ENCODE assay signal across 8 cellular contexts in the genomic region with DNA sequence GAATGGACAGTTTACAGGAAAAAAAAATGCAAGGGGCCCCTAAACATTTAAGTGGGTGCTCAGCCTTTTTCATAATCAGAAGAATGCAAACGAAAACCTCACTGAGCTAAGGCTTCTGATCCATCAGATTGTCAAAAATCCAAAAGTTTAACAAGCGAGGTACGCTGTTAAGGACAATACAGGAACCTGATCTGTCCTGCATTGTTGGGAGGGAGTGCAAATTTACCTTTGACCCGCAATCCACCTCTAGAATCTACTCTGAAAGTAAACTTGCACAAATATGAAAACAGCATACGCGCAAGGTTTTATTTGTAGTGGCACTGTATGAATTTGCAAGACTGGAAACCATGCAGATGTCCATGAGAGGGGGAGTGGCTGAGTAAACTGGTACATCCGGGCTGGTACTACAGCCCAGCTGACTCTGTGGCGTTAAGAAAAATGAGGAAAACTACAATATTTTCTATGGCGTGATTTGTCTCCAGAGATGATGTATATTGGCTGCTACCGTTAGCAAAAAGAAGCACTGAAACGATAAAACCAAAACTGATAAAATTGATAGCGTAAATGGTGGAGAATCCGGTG. TPM values are rescaled to one million over a fixed set of nuclear protein-coding genes. Genes with fewer than 3 reads are reported as not detected.
DNase-seq lines count a peak whose midpoint lies in the region; ATAC-seq lines count a peak whose summit lies in the region.

No MANE protein-coding gene starts in this region.

- peak overlapping the region; percentile 88 for H3K9ac ChIP-seq in iPS-20b (ENCODE audit: low read depth, low read length)
- H3K9ac ChIP-seq in subcutaneous abdominal adipose tissue (ENCODE audit: low read length in 5 of 5) = peak overlapping the region; percentile 60 to 90 (median 69)

- no peaks in the 10 kb centered on the region for H3K9me3 Mint-ChIP-seq in activated CD8-positive, alpha-beta memory T cell treated with anti-CD3 and anti-CD28 coated beads, Interleukin-2, amount 10 ng/mL, durations not matched to agents 7 days and 5 days (ENCODE audit: low read depth)
- no peaks in the 10 kb centered on the region for H3K9me3 Mint-ChIP-seq in activated CD4-positive, alpha-beta memory T cell treated with anti-CD3 and anti-CD28 coated beads, Interleukin-2, amount 10 ng/mL, durations not matched to agents 7 days and 5 days

- POLR2A ChIA-PET in activated CD4-positive, alpha-beta memory T cell treated with anti-CD3 and anti-CD28 coated beads, Interleukin-2, amount 10 ng/mL, durations not matched to agents 7 days and 5 days (lab: Charles Lee) = interaction anchor here (0.9 to 3.3 kb wide), 21 partner anchors 9 to 220 kb away, joined by 3 to 32 read pairs (median 4); a partner anchor contains a TSS

- peak overlapping the region; percentile 41 for H3K27ac ChIP-seq in iPS-20b (ENCODE audit: low read length)
- peak overlapping the region; percentile 83 for H3K27ac ChIP-seq in subcutaneous abdominal adipose tissue (ENCODE audit: low read depth, low read length)

- CTCF ChIA-PET in activated CD8-positive, alpha-beta memory T cell treated with anti-CD3 and anti-CD28 coated beads, Interleukin-2, amount 10 ng/mL, durations not matched to agents 7 days and 5 days (lab: Charles Lee) = interaction anchor here (1.0 to 3.0 kb wide), 11 partner anchors 9 to 287 kb away, joined by 3 to 17 read pairs (median 6); no protein-coding TSS in a partner anchor
- CTCF ChIA-PET in activated CD4-positive, alpha-beta memory T cell treated with anti-CD3 and anti-CD28 coated beads, Interleukin-2, amount 10 ng/mL, durations not matched to agents 7 days and 5 days (lab: Charles Lee) = interaction anchor here (0.9 to 2.0 kb wide), 8 partner anchors 9 to 213 kb away, joined by 3 to 27 read pairs (median 6); a partner anchor contains a TSS

- H3K4me3 ChIP-seq in iPS-20b (ENCODE audit: low read length) (peak overlapping the region; percentile 80), subcutaneous abdominal adipose tissue (ENCODE audit: low read depth in 1 of 5, low read length in 5 of 5) (peak overlapping the region; percentile 64 to 94 (median 82))

- peak overlapping the region; percentile 90 for H3K4me3 Mint-ChIP-seq in activated CD8-positive, alpha-beta memory T cell treated with anti-CD3 and anti-CD28 coated beads, Interleukin-2, amount 10 ng/mL, durations not matched to agents 7 days and 5 days
- H3K4me3 Mint-ChIP-seq in activated CD4-positive, alpha-beta memory T cell treated with anti-CD3 and anti-CD28 coated beads, Interleukin-2, amount 10 ng/mL, durations not matched to agents 7 days and 5 days = peak overlapping the region; percentile 89

- H3K36me3 ChIP-seq in iPS-20b (ENCODE audit: insufficient read depth, low read depth, low read length) (no peaks in the 10 kb centered on the region), subcutaneous abdominal adipose tissue (ENCODE audit: control insufficient read depth in 5 of 5, insufficient read depth in 5 of 5, low read length in 5 of 5) (peaks cover 0 to 16% (median 8%) of the 10 kb centered on the region in 5 donors)

- peak overlapping the region; percentile 88 for H3K27ac Mint-ChIP-seq in activated CD8-positive, alpha-beta memory T cell treated with anti-CD3 and anti-CD28 coated beads, Interleukin-2, amount 10 ng/mL, durations not matched to agents 7 days and 5 days
- H3K27ac Mint-ChIP-seq in activated CD4-positive, alpha-beta memory T cell treated with anti-CD3 and anti-CD28 coated beads, Interleukin-2, amount 10 ng/mL, durations not matched to agents 7 days and 5 days = peak overlapping the region; percentile 87

- peaks cover 10% of the 10 kb centered on the region; the same call in 1 of the 2 replicates for H3K4me1 ChIP-seq in iPS-20b (ENCODE audit: insufficient read depth, low read length)
- peaks cover 4 to 15% (median 15%) of the 10 kb centered on the region in 5 donors for H3K4me1 ChIP-seq in subcutaneous abdominal adipose tissue (ENCODE audit: control insufficient read depth in 5 of 5, insufficient read depth in 5 of 5, low read length in 5 of 5)

- H3K27me3 ChIP-seq in iPS-20b (ENCODE audit: insufficient read depth, low read length) = no peaks in the 10 kb centered on the region
- peaks cover 0 to 3% (median 0%) of the 10 kb centered on the region in 5 donors for H3K27me3 ChIP-seq in subcutaneous abdominal adipose tissue (ENCODE audit: control insufficient read depth in 5 of 5, insufficient read depth in 4 of 5, low read length in 5 of 5)

- H3K9me3 ChIP-seq in iPS-20b (ENCODE audit: insufficient read depth, low read depth, low read length) (no peaks in the 10 kb centered on the region), subcutaneous abdominal adipose tissue (ENCODE audit: control insufficient read depth in 5 of 5, low read length in 5 of 5) (no peaks in the 10 kb centered on the region)

- peaks cover 3% of the 10 kb centered on the region for H3K27me3 Mint-ChIP-seq in activated CD8-positive, alpha-beta memory T cell treated with anti-CD3 and anti-CD28 coated beads, Interleukin-2, amount 10 ng/mL, durations not matched to agents 7 days and 5 days
- H3K27me3 Mint-ChIP-seq in activated CD4-positive, alpha-beta memory T cell treated with anti-CD3 and anti-CD28 coated beads, Interleukin-2, amount 10 ng/mL, durations not matched to agents 7 days and 5 days = peaks cover 7% of the 10 kb centered on the region

- no peak for DNase-seq in activated CD8-positive, alpha-beta memory T cell treated with anti-CD3 and anti-CD28 coated beads, Interleukin-2, amount 10 ng/mL, durations not matched to agents 7 days and 5 days
- no peak for DNase-seq in activated CD8-positive, alpha-beta memory T cell treated with anti-CD3 and anti-CD28 coated beads for 24 hours
- DNase-seq in activated CD4-positive, alpha-beta memory T cell treated with anti-CD3 and anti-CD28 coated beads, Interleukin-2, amount 10 ng/mL, durations not matched to agents 7 days and 5 days = no peak
- no peak for DNase-seq in mucosa of gallbladder (ENCODE audit: low spot score)

- H3K36me3 Mint-ChIP-seq in activated CD8-positive, alpha-beta memory T cell treated with anti-CD3 and anti-CD28 coated beads, Interleukin-2, amount 10 ng/mL, durations not matched to agents 7 days and 5 days = peaks cover 2% of the 10 kb centered on the region
- no peaks in the 10 kb centered on the region for H3K36me3 Mint-ChIP-seq in activated CD4-positive, alpha-beta memory T cell treated with anti-CD3 and anti-CD28 coated beads, Interleukin-2, amount 10 ng/mL, durations not matched to agents 7 days and 5 days (ENCODE audit: low read depth)

- no peak for ATAC-seq in activated CD8-positive, alpha-beta memory T cell treated with anti-CD3 and anti-CD28 coated beads, Interleukin-2, amount 10 ng/mL, durations not matched to agents 7 days and 5 days
- no peak for ATAC-seq in HG03439 (IDR thresholded peaks at IDR 0.05; ENCODE audit: unreplicated experiment)
- ATAC-seq in GM18861 (IDR thresholded peaks at IDR 0.05; ENCODE audit: unreplicated experiment) = no peak

- peaks cover 26% of the 10 kb centered on the region for H3K4me1 Mint-ChIP-seq in activated CD8-positive, alpha-beta memory T cell treated with anti-CD3 and anti-CD28 coated beads, Interleukin-2, amount 10 ng/mL, durations not matched to agents 7 days and 5 days
- H3K4me1 Mint-ChIP-seq in activated CD4-positive, alpha-beta memory T cell treated with anti-CD3 and anti-CD28 coated beads, Interleukin-2, amount 10 ng/mL, durations not matched to agents 7 days and 5 days = peaks cover 31% of the 10 kb centered on the region

RNA-seq across cellular contexts. Expression of a gene that starts 28.8 kb away (rescaled TPM):
- not detected for total RNA-seq in activated CD8-positive, alpha-beta memory T cell treated with anti-CD3 and anti-CD28 coated beads, Interleukin-2, amount 10 ng/mL, durations not matched to agents 7 days and 5 days
- 1 to 10 TPM; 3.1 to 4.0 TPM for total RNA-seq in activated CD4-positive, alpha-beta memory T cell treated with anti-CD3 and anti-CD28 coated beads, Interleukin-2, amount 10 ng/mL, durations not matched to agents 7 days and 5 days
- 61.0 TPM for total RNA-seq in mucosa of gallbladder

RNA-seq across cellular contexts. Expression of a gene that starts 38.4 kb away (rescaled TPM):
- total RNA-seq in activated CD8-positive, alpha-beta memory T cell treated with anti-CD3 and anti-CD28 coated beads, Interleukin-2, amount 10 ng/mL, durations not matched to agents 7 days and 5 days = 10 to 100 TPM; 29.8 to 32.0 TPM
- total RNA-seq in activated CD4-positive, alpha-beta memory T cell treated with anti-CD3 and anti-CD28 coated beads, Interleukin-2, amount 10 ng/mL, durations not matched to agents 7 days and 5 days = 1 to 10 TPM; 7.5 to 8.5 TPM
- total RNA-seq in mucosa of gallbladder = 217 TPM

RNA-seq across cellular contexts. Expression of a gene that starts 54.0 kb away (rescaled TPM):
- total RNA-seq in activated CD8-positive, alpha-beta memory T cell treated with anti-CD3 and anti-CD28 coated beads, Interleukin-2, amount 10 ng/mL, durations not matched to agents 7 days and 5 days = 10 to 100 TPM; 60.6 to 72.8 TPM
- 10 to 100 TPM; 66.8 to 68.0 TPM for total RNA-seq in activated CD4-positive, alpha-beta memory T cell treated with anti-CD3 and anti-CD28 coated beads, Interleukin-2, amount 10 ng/mL, durations not matched to agents 7 days and 5 days
- 34.4 TPM for total RNA-seq in mucosa of gallbladder

RNA-seq across cellular contexts. Expression of a gene that starts 54.3 kb away (rescaled TPM):
- 10 to 100 TPM; 40.3 to 42.1 TPM for total RNA-seq in activated CD8-positive, alpha-beta memory T cell treated with anti-CD3 and anti-CD28 coated beads, Interleukin-2, amount 10 ng/mL, durations not matched to agents 7 days and 5 days
- total RNA-seq in activated CD4-positive, alpha-beta memory T cell treated with anti-CD3 and anti-CD28 coated beads, Interleukin-2, amount 10 ng/mL, durations not matched to agents 7 days and 5 days = 10 to 100 TPM; 43.0 to 48.0 TPM
- total RNA-seq in mucosa of gallbladder = 35.0 TPM

Comparison
In these comparisons a context has a peak if more than half of its experiments do, and no peak if none do; other contexts are left out.
1. RNA of a gene that starts 28.8 kb away (total RNA-seq): 61.0 TPM in mucosa of gallbladder (single experiment); 3.1 to 4.0 TPM in activated CD4-positive, alpha-beta memory T cell treated with anti-CD3 and anti-CD28 coated beads, Interleukin-2, amount 10 ng/mL, durations not matched to agents 7 days and 5 days and not detected in activated CD8-positive, alpha-beta memory T cell treated with anti-CD3 and anti-CD28 coated beads, Interleukin-2, amount 10 ng/mL, durations not matched to agents 7 days and 5 days; every median in the first group is over 10 times any median in the second.